In the genomic region with DNA sequence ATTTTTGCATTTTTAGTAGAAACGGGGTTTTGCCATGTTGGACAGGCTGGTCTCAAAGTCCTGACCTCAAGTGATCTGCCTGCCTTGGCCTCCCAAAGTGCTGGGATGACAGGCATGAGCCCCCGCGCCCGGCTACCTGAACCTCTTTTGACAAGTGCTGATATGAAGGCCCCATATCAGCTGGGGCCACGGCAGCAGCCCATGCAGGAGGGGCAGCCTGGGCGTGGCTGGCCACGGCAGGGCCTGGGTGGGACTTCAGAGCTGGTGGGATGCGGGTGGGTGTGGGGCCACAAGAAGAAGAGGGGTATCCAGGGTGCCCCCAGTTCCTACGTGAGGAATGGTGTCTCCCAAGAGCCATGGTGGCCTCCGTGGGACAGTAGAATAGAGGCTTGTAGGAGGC, we compare ENCODE assay signal across 27 cellular contexts.
"Had no signal": no experiment of that assay in that cellular context is flagged by ENCODE, and none has a peak within 500 bp of the region (broad histone marks: within the 10 kb centered on the region; RNA-seq: fewer than 3 reads in every experiment).

No MANE protein-coding gene starts in this region.

- H3K27ac ChIP-seq: colonic mucosa, epithelial cell of prostate, esophagus squamous epithelium, gastrocnemius medialis, heart right ventricle, left lung had no signal

- H3K9me3 ChIP-seq: colonic mucosa, esophagus squamous epithelium, gastrocnemius medialis, heart right ventricle, left lung had no signal

- H3K4me1 Mint-ChIP-seq: endodermal cell had no signal

- H3K4me3 Mint-ChIP-seq: dendritic cell treated with granulocyte-macrophage colony-stimulating factor and Interleukin-4, amounts not matched to agents 40 ng/mL and 50 ng/mL, for 4 days; endodermal cell; memory B cell had no signal

- H3K27me3 ChIP-seq: colonic mucosa, esophagus squamous epithelium, gastrocnemius medialis, heart right ventricle, left lung had no signal

- H3K4me3 ChIP-seq: colonic mucosa, esophagus squamous epithelium, gastrocnemius medialis, heart right ventricle, left lung, lung had no signal

- H3K4me1 ChIP-seq: colonic mucosa, gastrocnemius medialis had no signal

- DNase-seq: colonic mucosa; cortex of kidney; effector CD8-positive, alpha-beta T cell; effector memory CD8-positive, alpha-beta T cell; endodermal cell; erythroblast; esophagus squamous epithelium; foreskin fibroblast; foreskin melanocyte; gastrocnemius medialis; glutamatergic neuron; heart right ventricle; hippocampal formation; left cardiac atrium; left lung; left ventricle myocardium superior; mammary epithelial cell; mesendoderm; midbrain had no signal

- H3K27ac Mint-ChIP-seq: dendritic cell treated with granulocyte-macrophage colony-stimulating factor and Interleukin-4, amounts not matched to agents 40 ng/mL and 50 ng/mL, for 4 days; effector memory CD8-positive, alpha-beta T cell; endodermal cell; memory B cell had no signal

- H3K27me3 Mint-ChIP-seq: dendritic cell treated with granulocyte-macrophage colony-stimulating factor and Interleukin-4, amounts not matched to agents 40 ng/mL and 50 ng/mL, for 4 days; effector memory CD8-positive, alpha-beta T cell; memory B cell had no signal

- H3K9me3 Mint-ChIP-seq: dendritic cell treated with granulocyte-macrophage colony-stimulating factor and Interleukin-4, amounts not matched to agents 40 ng/mL and 50 ng/mL, for 4 days; effector memory CD8-positive, alpha-beta T cell had no signal

- H3K36me3 ChIP-seq: colonic mucosa, gastrocnemius medialis had no signal

- FAIRE-seq: endometrium, islet of Langerhans, keratinocyte had no signal

- ATAC-seq: effector memory CD8-positive, alpha-beta T cell; esophagus mucosa; gastrocnemius medialis; heart right ventricle; left cardiac atrium; left lung; left ventricle myocardium superior had no signal
